10 cellular contexts compared by ENCODE assay signal in the genomic region with DNA sequence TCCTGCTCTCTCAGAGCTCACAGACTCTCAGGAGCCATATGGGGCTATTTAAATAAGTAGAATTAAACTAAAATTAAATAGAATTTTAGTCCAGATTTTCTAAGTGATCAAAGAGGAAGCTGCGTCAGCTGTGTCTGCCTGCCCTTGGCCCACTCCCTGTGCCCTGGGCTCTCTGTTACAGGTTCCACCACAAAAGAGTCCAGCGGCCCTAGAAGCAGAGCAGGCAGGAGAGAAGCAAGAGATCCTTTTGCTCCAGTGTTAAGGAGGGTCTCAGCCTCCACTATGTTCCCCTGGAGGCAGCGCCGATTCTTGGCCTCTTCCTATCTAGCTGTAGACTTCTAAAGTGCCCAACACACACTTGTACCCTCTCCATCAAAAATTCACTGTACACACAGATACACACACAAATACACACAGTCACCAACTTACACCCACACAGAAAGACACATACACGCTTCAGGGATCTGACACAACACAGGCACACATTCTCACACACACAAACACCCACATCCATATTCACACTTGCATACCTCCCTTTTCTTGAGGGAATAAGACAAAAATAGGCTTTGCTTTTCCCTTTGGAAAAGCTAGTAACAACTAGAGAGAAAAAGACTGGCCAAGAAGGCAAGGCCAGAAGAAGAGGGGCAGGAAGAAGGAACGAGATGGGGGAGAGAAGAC. TPM values are rescaled to one million over a fixed set of nuclear protein-coding genes. Genes with fewer than 3 reads are reported as not detected.
DNase-seq lines count a peak whose midpoint lies in the region; ATAC-seq, FAIRE-seq and TF ChIP-seq lines count a peak whose summit lies in the region.
"Had no signal": no experiment of that assay in that cellular context is flagged by ENCODE, and none has a peak within 500 bp of the region (broad histone marks: within the 10 kb centered on the region; RNA-seq: fewer than 3 reads in every experiment).

No MANE protein-coding gene starts in this region.

- peak overlapping the region; percentile 80 for H3K4me3 Mint-ChIP-seq in activated CD4-positive, alpha-beta T cell treated with anti-CD3 and anti-CD28 coated beads for 36 hours
- H3K4me3 Mint-ChIP-seq in activated B cell treated with CpG ODN at 0.5 μM for 24 hours, result peak overlapping the region; percentile 83

- H3K4me3 ChIP-seq in keratinocyte (ENCODE audit: control insufficient read depth in 2 of 3, extremely low read depth in 1 of 3, insufficient read depth in 2 of 3, low read depth in 1 of 3, low read length in 3 of 3) (peak overlapping the region; percentile 44 to 66 (median 55)), stomach smooth muscle (ENCODE audit: low read length in 2 of 2) (no peak overlapping the region)

- H2AFZ ChIP-seq in keratinocyte (ENCODE audit: control insufficient read depth, low read length), result no peak overlapping the region

- H3K27ac ChIP-seq in keratinocyte (ENCODE audit: control insufficient read depth, insufficient read depth, low read length), result peak overlapping the region; percentile 69
- peak overlapping the region; percentile 49 for H3K27ac ChIP-seq in stomach smooth muscle (ENCODE audit: low read length)

- no peak for TF ChIP-seq CTCF in activated B cell treated with CpG ODN at 0.5 μM for 24 hours (IDR thresholded peaks at IDR 0.05)
- TF ChIP-seq CTCF in keratinocyte (optimal IDR thresholded peaks at IDR 0.05 in 1 of 3, IDR thresholded peaks at IDR 0.05 in 1 of 3, conservative IDR thresholded peaks at IDR 0.05 in 1 of 3; ENCODE audit: extremely low read depth in 1 of 3, insufficient read depth in 2 of 3, low read length in 3 of 3), result no peak

- no peaks in the 10 kb centered on the region for H4K20me1 ChIP-seq in keratinocyte (ENCODE audit: control insufficient read depth, extremely low read depth, insufficient read depth, low read length)

- H3K9me1 ChIP-seq in keratinocyte (ENCODE audit: control insufficient read depth, extremely low read depth, insufficient read depth, low read length), result no peaks in the 10 kb centered on the region

- POLR2A ChIA-PET in activated CD4-positive, alpha-beta T cell treated with anti-CD3 and anti-CD28 coated beads for 36 hours (lab: Charles Lee), result interaction anchor here (0.6 to 1.0 kb wide), 2 partner anchors 8 to 527 kb away, joined by 3 read pairs; no protein-coding TSS in a partner anchor
- POLR2A ChIA-PET in activated B cell treated with CpG ODN at 0.5 μM for 24 hours (lab: Charles Lee), result interaction anchor here (0.7 to 11.0 kb wide), 15 partner anchors 8 to 675 kb away, joined by 3 to 242 read pairs (median 5); a partner anchor contains a TSS

- H3K4me2 ChIP-seq in keratinocyte (ENCODE audit: control insufficient read depth, extremely low read depth, insufficient read depth, low read depth, low read length), result peak overlapping the region; percentile 58

- H3K27me3 ChIP-seq in keratinocyte (ENCODE audit: control insufficient read depth, extremely low read depth, insufficient read depth, low read length) (no peaks in the 10 kb centered on the region), stomach smooth muscle (ENCODE audit: control insufficient read depth in 1 of 2, insufficient read depth in 2 of 2, low read length in 2 of 2) (peaks cover 0 to 2% of the 10 kb centered on the region in 2 donors)

- peaks cover 55% of the 10 kb centered on the region for H3K4me1 Mint-ChIP-seq in activated CD4-positive, alpha-beta T cell treated with anti-CD3 and anti-CD28 coated beads for 36 hours
- H3K4me1 Mint-ChIP-seq in activated B cell treated with CpG ODN at 0.5 μM for 24 hours, result peaks cover 67% of the 10 kb centered on the region

- peak overlapping the region; percentile 86 for H3K27ac Mint-ChIP-seq in activated CD4-positive, alpha-beta T cell treated with anti-CD3 and anti-CD28 coated beads for 36 hours
- H3K27ac Mint-ChIP-seq in activated B cell treated with CpG ODN at 0.5 μM for 24 hours, result peak overlapping the region; percentile 76

- ATAC-seq in activated CD4-positive, alpha-beta T cell treated with anti-CD3 and anti-CD28 coated beads for 36 hours, result no peak
- ATAC-seq in activated B cell treated with CpG ODN at 0.5 μM for 24 hours (ENCODE audit: low read depth) (no peak), GM21528 (IDR thresholded peaks at IDR 0.05; ENCODE audit: low FRiP score, unreplicated experiment) (no peak)

- H3K9me3 ChIP-seq in keratinocyte (ENCODE audit: control insufficient read depth, low read depth, low read length), result no peaks in the 10 kb centered on the region
- H3K9me3 ChIP-seq in stomach smooth muscle (ENCODE audit: control insufficient read depth in 2 of 2, low read length in 2 of 2), result no peaks in the 10 kb centered on the region

- peaks cover 25% of the 10 kb centered on the region for H3K36me3 Mint-ChIP-seq in activated CD4-positive, alpha-beta T cell treated with anti-CD3 and anti-CD28 coated beads for 36 hours (ENCODE audit: low read depth)
- H3K36me3 Mint-ChIP-seq in activated B cell treated with CpG ODN at 0.5 μM for 24 hours (ENCODE audit: low read depth), result peaks cover 4% of the 10 kb centered on the region

- H3K9ac ChIP-seq in keratinocyte (ENCODE audit: control insufficient read depth, extremely low read depth, insufficient read depth, low read length) (peak overlapping the region; percentile 82), stomach smooth muscle (ENCODE audit: low read length in 2 of 2) (peak overlapping the region in 1 of 2 donors; percentile 32)

- CTCF ChIA-PET in activated CD4-positive, alpha-beta T cell treated with anti-CD3 and anti-CD28 coated beads for 36 hours (lab: Charles Lee), result interaction anchor here (0.6 to 2.4 kb wide), 8 partner anchors 12 to 97 kb away, joined by 3 to 15 read pairs (median 4); no protein-coding TSS in a partner anchor
- CTCF ChIA-PET in activated B cell treated with CpG ODN at 0.5 μM for 24 hours (lab: Charles Lee), result interaction anchor here (1.0 to 2.0 kb wide), 6 partner anchors 13 to 39 kb away, joined by 3 to 12 read pairs (median 8); no protein-coding TSS in a partner anchor

- peaks cover 18% of the 10 kb centered on the region for H3K79me2 ChIP-seq in keratinocyte (ENCODE audit: control insufficient read depth, insufficient read depth, low read length)

- dilution Hi-C loops in keratinocyte (cut with MboI; ENCODE audit: extremely low pct_ligation_motif_present, low sequenced_read_pairs), result no loop called here

- intact Hi-C loops in activated CD4-positive, alpha-beta T cell treated with anti-CD3 and anti-CD28 coated beads for 36 hours (cut with DNase I, micrococcal nuclease), result loop anchor here in 1 of 2 experiments (5.0 to 10.0 kb wide), 2 partner anchors 34 to 302 kb away; no protein-coding TSS in a partner anchor
- intact Hi-C loops in activated B cell treated with CpG ODN at 0.5 μM for 24 hours (cut with micrococcal nuclease), result loop anchor here (1.0 to 10.0 kb wide), 3 partner anchors 8 to 688 kb away; a partner anchor contains a TSS

- no peaks in the 10 kb centered on the region for H3K9me3 Mint-ChIP-seq in activated CD4-positive, alpha-beta T cell treated with anti-CD3 and anti-CD28 coated beads for 36 hours (ENCODE audit: low read depth)
- no peaks in the 10 kb centered on the region for H3K9me3 Mint-ChIP-seq in activated B cell treated with CpG ODN at 0.5 μM for 24 hours

- no peaks in the 10 kb centered on the region for H3K36me3 ChIP-seq in keratinocyte (ENCODE audit: control insufficient read depth in 2 of 2, extremely low read depth in 1 of 2, insufficient read depth in 2 of 2, low read length in 2 of 2)
- H3K36me3 ChIP-seq in stomach smooth muscle (ENCODE audit: control insufficient read depth in 2 of 2, insufficient read depth in 2 of 2, low read length in 2 of 2), result no peaks in the 10 kb centered on the region

- no peak for DNase-seq in activated CD4-positive, alpha-beta T cell treated with anti-CD3 and anti-CD28 coated beads for 36 hours
- DNase-seq in activated CD4-positive, alpha-beta T cell treated with anti-CD3 and anti-CD28 coated beads, Interleukin-2, amount 50 U/mL, for 48 hours, result no peak
- DNase-seq in activated B cell treated with CpG ODN at 0.5 μM for 24 hours (no peak), keratinocyte (ENCODE audit: low read depth, low spot score) (no peak), NCI-H82 treated with DMSO at 0.1 percent for 48 hours (lab: John Stamatoyannopoulos, UW; ENCODE audit: unreplicated experiment) (no peak), NCI-H2196 treated with DMSO at 0.1 percent for 48 hours (lab: John Stamatoyannopoulos, UW; ENCODE audit: unreplicated experiment) (no peak)
- DNase-seq: SHP77 treated with DMSO at 0.1 percent for 48 hours had no signal

- FAIRE-seq in keratinocyte (lab: Jason Lieb, UNC), result peak; percentile 32
- FAIRE-seq: A204.1 had no signal

- no peaks in the 10 kb centered on the region for H3K27me3 Mint-ChIP-seq in activated CD4-positive, alpha-beta T cell treated with anti-CD3 and anti-CD28 coated beads for 36 hours
- no peaks in the 10 kb centered on the region for H3K27me3 Mint-ChIP-seq in activated B cell treated with CpG ODN at 0.5 μM for 24 hours

- peaks cover 52% of the 10 kb centered on the region for H3K4me1 ChIP-seq in keratinocyte (ENCODE audit: control insufficient read depth, extremely low read depth, insufficient read depth, low read length)
- peaks cover 33% of the 10 kb centered on the region for H3K4me1 ChIP-seq in stomach smooth muscle (ENCODE audit: control insufficient read depth, insufficient read depth, low read length)

RNA-seq across cellular contexts. Expression of a gene that starts 5.5 kb away (rescaled TPM):
- total RNA-seq in activated CD4-positive, alpha-beta T cell treated with anti-CD3 and anti-CD28 coated beads for 36 hours, result 100 to 1,000 TPM; 351 to 408 TPM
- 506 and 512 TPM in 2 replicates for total RNA-seq in activated B cell treated with CpG ODN at 0.5 μM for 24 hours
- polyA plus RNA-seq in keratinocyte, result 43.4 to 98.3 TPM (median 47.9 TPM) in 3 replicates
- 188 TPM for polyA plus RNA-seq in keratinocyte (2011; ENCODE audit: low read depth)
- 71.4 and 109 TPM in 2 replicates for polyA plus RNA-seq in keratinocyte (2011; cell fraction: cytosol; rRNA removed)
- polyA plus RNA-seq in keratinocyte (2011; cell fraction: nucleus; rRNA removed), result 67.6 and 70.0 TPM in 2 replicates
- polyA plus RNA-seq in keratinocyte (2012; ENCODE audit: low replicate concordance), result 63.7 and 120 TPM in 2 replicates
- polyA minus RNA-seq in keratinocyte, result 82.8 to 116 TPM (median 88.8 TPM) in 3 replicates
- polyA minus RNA-seq in keratinocyte (2011; cell fraction: cytosol; rRNA and poly(A)+ RNA removed), result 146 TPM
- 54.0 and 61.1 TPM in 2 replicates for polyA minus RNA-seq in keratinocyte (2011; cell fraction: nucleus; rRNA and poly(A)+ RNA removed)

Comparison
In these comparisons a context has a peak if more than half of its experiments do, and no peak if none do; other contexts are left out.
1. H3K4me3 ChIP-seq: peak in keratinocyte (3 of 3); none in stomach smooth muscle (0 of 2).